2 cellular contexts compared by ENCODE assay signal in the genomic region with DNA sequence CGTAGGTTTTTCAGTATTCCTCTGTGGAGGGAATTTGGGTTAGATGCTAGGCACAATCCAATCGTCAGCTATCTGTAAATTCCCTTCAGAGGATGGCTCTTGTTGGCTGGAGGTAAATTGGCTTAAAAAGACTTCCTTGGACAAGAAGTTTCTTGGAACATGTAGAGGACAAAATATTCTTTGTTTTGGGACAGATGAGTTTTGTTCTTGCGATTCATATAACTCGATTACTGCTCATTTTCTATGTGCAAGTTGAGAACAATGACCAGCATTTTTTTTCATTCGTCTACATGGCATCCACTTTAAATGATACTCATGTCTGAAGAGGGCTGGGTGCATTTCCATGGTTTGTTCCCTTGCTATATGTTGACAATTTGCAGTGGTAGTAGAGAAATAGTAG.
TF ChIP-seq lines count a peak whose summit lies in the region.

No MANE protein-coding gene starts in this region.

TF ChIP-seq in SK-N-SH, 30 proteins besides CTCF, POLR2A, EP300 and RAD21 (continued from another document):
- no peak for TF ChIP-seq USF1 (IDR thresholded peaks at IDR 0.05; ENCODE audit: borderline replicate concordance, low read depth)
- TF ChIP-seq IRF3 (IDR thresholded peaks at IDR 0.05; ENCODE audit: low read depth, low read length), result no peak
- no peak for TF ChIP-seq NRF1 (IDR thresholded peaks at IDR 0.05; ENCODE audit: low read depth, low read length)
- no peak for TF ChIP-seq RCOR1 (IDR thresholded peaks at IDR 0.05; ENCODE audit: low read length)
- TF ChIP-seq GATA2 (CRISPR knock-in tag; IDR thresholded peaks at IDR 0.05), result no peak
- TF ChIP-seq FOSL2 (IDR thresholded peaks at IDR 0.05; ENCODE audit: borderline replicate concordance, low read depth), result no peak
- TF ChIP-seq FOXM1 (IDR thresholded peaks at IDR 0.05; ENCODE audit: low read depth), result no peak

TF ChIP-seq in SK-N-SH treated with all-trans-retinoic acid at 6 μM for 48 hours, 23 proteins besides CTCF, POLR2A, EP300 and RAD21:
- no peak for TF ChIP-seq PATZ1 (CRISPR knock-in tag; IDR thresholded peaks at IDR 0.05; ENCODE audit: borderline replicate concordance)
- no peak for TF ChIP-seq SNAI2 (CRISPR knock-in tag; IDR thresholded peaks at IDR 0.05)
- TF ChIP-seq ZNF8 (CRISPR knock-in tag; IDR thresholded peaks at IDR 0.05), result no peak
- no peak for TF ChIP-seq PPARA (CRISPR knock-in tag; IDR thresholded peaks at IDR 0.05; ENCODE audit: borderline replicate concordance)
- no peak for TF ChIP-seq TOX (CRISPR knock-in tag; IDR thresholded peaks at IDR 0.05; ENCODE audit: borderline replicate concordance)
- TF ChIP-seq GLIS3 (CRISPR knock-in tag; IDR thresholded peaks at IDR 0.05), result no peak
- no peak for TF ChIP-seq BACH2 (CRISPR knock-in tag; IDR thresholded peaks at IDR 0.05; ENCODE audit: borderline replicate concordance)
- TF ChIP-seq ZC3H10 (CRISPR knock-in tag; IDR thresholded peaks at IDR 0.05), result no peak
- TF ChIP-seq RARB (CRISPR knock-in tag; IDR thresholded peaks at IDR 0.05), result no peak
- TF ChIP-seq CREB5 (CRISPR knock-in tag; IDR thresholded peaks at IDR 0.05; ENCODE audit: low read depth), result no peak
- TF ChIP-seq, protein P1, sequence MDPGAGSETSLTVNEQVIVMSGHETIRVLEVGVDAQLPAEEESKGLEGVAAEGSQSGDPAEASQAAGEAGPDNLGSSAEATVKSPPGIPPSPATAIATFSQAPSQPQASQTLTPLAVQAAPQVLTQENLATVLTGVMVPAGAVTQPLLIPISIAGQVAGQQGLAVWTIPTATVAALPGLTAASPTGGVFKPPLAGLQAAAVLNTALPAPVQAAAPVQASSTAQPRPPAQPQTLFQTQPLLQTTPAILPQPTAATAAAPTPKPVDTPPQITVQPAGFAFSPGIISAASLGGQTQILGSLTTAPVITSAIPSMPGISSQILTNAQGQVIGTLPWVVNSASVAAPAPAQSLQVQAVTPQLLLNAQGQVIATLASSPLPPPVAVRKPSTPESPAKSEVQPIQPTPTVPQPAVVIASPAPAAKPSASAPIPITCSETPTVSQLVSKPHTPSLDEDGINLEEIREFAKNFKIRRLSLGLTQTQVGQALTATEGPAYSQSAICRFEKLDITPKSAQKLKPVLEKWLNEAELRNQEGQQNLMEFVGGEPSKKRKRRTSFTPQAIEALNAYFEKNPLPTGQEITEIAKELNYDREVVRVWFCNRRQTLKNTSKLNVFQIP (CRISPR knock-in tag; IDR thresholded peaks at IDR 0.05; ENCODE audit: borderline replicate concordance, low read depth), result no peak
- TF ChIP-seq ARNTL (CRISPR knock-in tag; IDR thresholded peaks at IDR 0.05; ENCODE audit: borderline replicate concordance, low read depth), result no peak
